In genomic region chr1:2575801-2576663, GRCh38 we compare ENCODE assay signal across 12 cellular contexts. TPM values are rescaled to one million over a fixed set of nuclear protein-coding genes. Genes with fewer than 3 reads are reported as not detected.
DNase-seq lines count a peak whose midpoint lies in the region; ATAC-seq, FAIRE-seq and TF ChIP-seq lines count a peak whose summit lies in the region.
"Had no signal": no experiment of that assay in that cellular context is flagged by ENCODE, and none has a peak within 500 bp of the region (broad histone marks: within the 10 kb centered on the region; RNA-seq: fewer than 3 reads in every experiment).

No MANE protein-coding gene starts in this region.

- H3K4me3 ChIP-seq in colonic mucosa (peak overlapping the region; percentile 25), muscle layer of duodenum (ENCODE audit: low read depth in 1 of 2, low read length in 2 of 2) (no peak overlapping the region), trophoblast cell (ENCODE audit: low read depth, low read length) (no peak overlapping the region)

- H3K14ac ChIP-seq in trophoblast cell (ENCODE audit: low read length), result no peak overlapping the region

- no peaks in the 10 kb centered on the region for H3K79me2 ChIP-seq in trophoblast cell (ENCODE audit: control insufficient read depth, insufficient read depth, low read length, poor library complexity)

- H3K36me3 ChIP-seq in colonic mucosa, result no peaks in the 10 kb centered on the region
- no peaks in the 10 kb centered on the region for H3K36me3 ChIP-seq in muscle layer of duodenum (ENCODE audit: control insufficient read depth in 1 of 2, insufficient read depth in 2 of 2, low read length in 2 of 2)
- no peaks in the 10 kb centered on the region for H3K36me3 ChIP-seq in trophoblast cell (ENCODE audit: control insufficient read depth in 1 of 2, insufficient read depth in 2 of 2, low read length in 2 of 2)

- no peaks in the 10 kb centered on the region for H3K9me3 ChIP-seq in colonic mucosa
- H3K9me3 ChIP-seq in muscle layer of duodenum (ENCODE audit: control insufficient read depth in 1 of 2, low read length in 2 of 2), result peaks cover 7 to 11% of the 10 kb centered on the region in 2 donors
- H3K9me3 ChIP-seq in trophoblast cell (ENCODE audit: insufficient read depth, low read depth, low read length), result peaks cover 5% of the 10 kb centered on the region

- ATAC-seq in Right ventricle myocardium superior (ENCODE audit: poor library complexity), result no peak
- ATAC-seq in HG03095 (IDR thresholded peaks at IDR 0.05; ENCODE audit: unreplicated experiment), result no peak
- no peak for ATAC-seq in HG03108 (IDR thresholded peaks at IDR 0.05; ENCODE audit: unreplicated experiment)

- no peak overlapping the region for H3K18ac ChIP-seq in trophoblast cell (ENCODE audit: low read length)

- no peak overlapping the region for H4K91ac ChIP-seq in trophoblast cell (ENCODE audit: low read depth, low read length)

- H3K4me1 ChIP-seq in colonic mucosa (no peaks in the 10 kb centered on the region), muscle layer of duodenum (ENCODE audit: control insufficient read depth in 1 of 2, insufficient read depth in 2 of 2, low read length in 2 of 2) (no peaks in the 10 kb centered on the region), trophoblast cell (ENCODE audit: control insufficient read depth in 1 of 2, insufficient read depth in 2 of 2, low read length in 2 of 2) (peaks cover 6 to 7% of the 10 kb centered on the region in 2 experiments)

- no peaks in the 10 kb centered on the region for H3K27me3 ChIP-seq in colonic mucosa
- H3K27me3 ChIP-seq in muscle layer of duodenum (ENCODE audit: low read depth, low read length), result no peaks in the 10 kb centered on the region
- H3K27me3 ChIP-seq in trophoblast cell (ENCODE audit: insufficient read depth, low read length), result no peaks in the 10 kb centered on the region

- no peak overlapping the region for H2BK120ac ChIP-seq in trophoblast cell (ENCODE audit: insufficient read depth, low read length, poor library complexity)

- no peak overlapping the region for H2AFZ ChIP-seq in trophoblast cell (ENCODE audit: insufficient read depth, low read length, poor library complexity)

- WGBS in trophoblast cell (ENCODE audit: extremely low coverage, insufficient coverage, insufficient read length), result no CpG with 5 or more reads among the region's 23 CpGs

- no peaks in the 10 kb centered on the region for H3K79me1 ChIP-seq in trophoblast cell (ENCODE audit: low read length)

- peak overlapping the region; percentile 20 to 89 for H3K9ac ChIP-seq in colonic mucosa (ENCODE audit: low read depth in 2 of 2, low read length in 2 of 2)
- no peak overlapping the region for H3K9ac ChIP-seq in trophoblast cell (ENCODE audit: low read length)

- DNase-seq in Right ventricle myocardium superior (peak; percentile 40), cardiac septum (ENCODE audit: low spot score) (no peak), colonic mucosa (peak; percentile 97), RCC 7860 (ENCODE audit: low spot score) (no peak), trophoblast cell (no peak)
- DNase-seq: endodermal cell; NCI-H226; stimulated activated CD4-positive, alpha-beta T cell treated with anti-CD3 and anti-CD28 coated beads, Interleukin-4, amount 100 ng/mL, for 24 hours had no signal

- no peak overlapping the region for H2BK12ac ChIP-seq in trophoblast cell (ENCODE audit: low read length)

- intact Hi-C loops in Right ventricle myocardium superior (cut with DNase I), result no loop called here
- intact Hi-C loops in cardiac septum (cut with DNase I), result no loop called here
- intact Hi-C loops in colonic mucosa (cut with DNase I), result no loop called here

- no peak overlapping the region for H2BK5ac ChIP-seq in trophoblast cell (ENCODE audit: low read depth, low read length, poor library complexity)

- H3K4ac ChIP-seq in trophoblast cell (ENCODE audit: low read depth, low read length), result no peak overlapping the region

- no peak overlapping the region for H4K8ac ChIP-seq in trophoblast cell (ENCODE audit: low read depth, low read length)

- H3K4me2 ChIP-seq in trophoblast cell (ENCODE audit: low read length), result no peak overlapping the region

- no peak for FAIRE-seq in RCC 7860 (lab: Jason Lieb, UNC)

- no peak overlapping the region for H3K23ac ChIP-seq in trophoblast cell (ENCODE audit: low read length)

- peak overlapping the region; percentile 98 for H3K27ac ChIP-seq in colonic mucosa
- peak overlapping the region; percentile 74 for H3K27ac ChIP-seq in muscle layer of duodenum (ENCODE audit: low read length)
- no peak overlapping the region for H3K27ac ChIP-seq in trophoblast cell (ENCODE audit: low read depth, low read length)

- H2AK5ac ChIP-seq in trophoblast cell (ENCODE audit: low read length), result no peak overlapping the region

- no peak for TF ChIP-seq CTCF in colonic mucosa (IDR thresholded peaks at IDR 0.05)

- H4K12ac ChIP-seq in trophoblast cell (ENCODE audit: low read depth, low read length), result no peak overlapping the region

RNA-seq across cellular contexts. Expression of gene PRXL2B, which starts 10.5 kb away (rescaled TPM):
- total RNA-seq in Right ventricle myocardium superior (9.8 TPM), cardiac septum (3.4 TPM), colonic mucosa (100 to 1,000 TPM; 105 to 120 TPM)
- polyA plus RNA-seq in trophoblast cell (2013), result 5.7 and 6.2 TPM in 2 replicates

RNA-seq across cellular contexts. Expression of gene TNFRSF14, which starts 19.9 kb away (rescaled TPM):
- total RNA-seq in Right ventricle myocardium superior, result 16.0 TPM
- total RNA-seq in cardiac septum, result 13.8 TPM
- 100 to 1,000 TPM; 111 to 145 TPM for total RNA-seq in colonic mucosa
- polyA plus RNA-seq in trophoblast cell (2013), result 0.07 and 0.14 TPM in 2 replicates

RNA-seq across cellular contexts. Expression of gene HES5, which starts 46.0 kb away (rescaled TPM):
- total RNA-seq in Right ventricle myocardium superior (1.6 TPM), cardiac septum (2.0 TPM), colonic mucosa (1 to 10 TPM; 2.5 to 4.2 TPM)
- 0.21 and 0.22 TPM in 2 replicates for polyA plus RNA-seq in trophoblast cell (2013)
- total RNA-seq: endodermal cell, HT1080 had no signal

RNA-seq across cellular contexts. Expression of gene PANK4, which starts 49.6 kb away (rescaled TPM):
- total RNA-seq in Right ventricle myocardium superior (45.5 TPM), cardiac septum (37.1 TPM), colonic mucosa (10 to 100 TPM; 27.0 to 42.0 TPM)
- polyA plus RNA-seq in trophoblast cell (2013), result 12.5 and 13.9 TPM in 2 replicates

RNA-seq across cellular contexts. Expression of gene MMEL1, which starts 56.8 kb away (rescaled TPM):
- total RNA-seq in Right ventricle myocardium superior (0.48 TPM), cardiac septum (not detected), colonic mucosa (10 to 100 TPM; 11.4 to 13.9 TPM)
- 0.65 and 0.66 TPM in 2 replicates for polyA plus RNA-seq in trophoblast cell (2013)
- total RNA-seq: HT1080 had no signal

Comparison
In these comparisons a context has a peak if more than half of its experiments do, and no peak if none do; other contexts are left out.
1. DNase-seq: peak in Right ventricle myocardium superior (single experiment) and colonic mucosa (single experiment); none in cardiac septum (single experiment), RCC 7860 (single experiment) and trophoblast cell (0 of 2).